Comparison of ENCODE assay signal across 12 cellular contexts in the genomic region with DNA sequence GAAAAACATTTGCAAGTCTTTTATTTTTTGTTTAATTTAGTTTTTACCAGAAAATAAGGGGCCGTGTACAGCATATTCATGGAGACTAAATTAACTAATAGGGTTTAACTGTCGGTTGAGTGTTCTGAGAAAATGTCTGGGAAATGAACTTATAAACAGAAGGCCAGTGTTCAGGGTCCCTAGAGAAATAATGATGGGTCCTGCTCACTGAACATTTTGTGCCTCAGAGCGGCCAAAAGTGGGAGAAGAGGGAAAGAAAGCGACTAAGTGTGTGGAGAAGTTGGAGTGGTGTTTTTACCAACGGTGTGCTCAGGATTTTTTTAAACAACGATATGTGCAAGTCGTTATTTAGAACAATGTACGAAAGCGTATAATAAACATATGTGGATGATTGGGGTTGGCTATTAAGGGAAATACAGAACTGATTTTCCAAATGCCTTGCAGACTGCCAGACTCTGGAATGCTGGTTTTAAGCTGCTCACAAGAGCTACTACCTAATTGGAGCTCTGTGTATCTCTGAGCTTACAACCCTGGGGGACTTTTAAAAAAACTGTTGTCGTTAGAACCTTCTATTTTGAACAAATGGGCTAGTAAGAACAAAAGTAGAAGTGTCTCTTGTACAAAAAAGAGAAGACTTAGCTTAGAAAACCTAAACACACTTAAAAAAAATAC.
A peak's percentile ranks its signal among the peaks of the same experiment; 100 is the strongest.
DNase-seq lines count a peak whose midpoint lies in the region; ATAC-seq, FAIRE-seq and TF ChIP-seq lines count a peak whose summit lies in the region.
"Had no signal": no experiment of that assay in that cellular context is flagged by ENCODE, and none has a peak within 500 bp of the region (broad histone marks: within the 10 kb centered on the region; RNA-seq: fewer than 3 reads in every experiment).

No MANE protein-coding gene starts in this region.

- H2BK120ac ChIP-seq in neuronal stem cell (ENCODE audit: low read depth, low read length) = no peak overlapping the region

- H3K4me1 ChIP-seq in Panc1 (ENCODE audit: control insufficient read depth, insufficient read depth, low read length) = peaks cover 62% of the 10 kb centered on the region
- H3K4me1 ChIP-seq in neuronal stem cell (ENCODE audit: control insufficient read depth in 2 of 2, insufficient read depth in 1 of 2, low read depth in 1 of 2, low read length in 2 of 2) = peaks cover 3 to 8% of the 10 kb centered on the region in 2 donors
- H3K4me1 ChIP-seq in mucosa of descending colon (ENCODE audit: low read depth) = no peaks in the 10 kb centered on the region

- DNase-seq in Panc1 (ENCODE audit: low read depth, low spot score) = no peak
- DNase-seq in fibroblast of peridontal ligament (ENCODE audit: extremely low read depth) = peak; percentile 69
- DNase-seq in neuronal stem cell (ENCODE audit: low spot score) = peak; percentile 47
- DNase-seq in mucosa of descending colon = no peak
- DNase-seq: activated CD4-positive, alpha-beta T cell treated with anti-CD3 and anti-CD28 coated beads for 1 hour; body of pancreas; ovary had no signal

- H3K18ac ChIP-seq in neuronal stem cell (ENCODE audit: low read length) = no peak overlapping the region

- H3K27ac ChIP-seq in Panc1 (ENCODE audit: low read length) = peak overlapping the region; percentile 89
- H3K27ac ChIP-seq in neuronal stem cell (replicated peaks; ENCODE audit: low read length) = peak overlapping the region; percentile 56
- H3K27ac ChIP-seq: body of pancreas, C4-2B had no signal

- no peak overlapping the region for H2AK5ac ChIP-seq in neuronal stem cell (ENCODE audit: low read depth, low read length)

- TF ChIP-seq CTCF in Panc1 (IDR thresholded peaks at IDR 0.05) (no peak), mucosa of descending colon (IDR thresholded peaks at IDR 0.05) (no peak)

- no peak overlapping the region for H3K14ac ChIP-seq in neuronal stem cell (ENCODE audit: low read length)

- no peak for ATAC-seq in Panc1
- no peak for ATAC-seq in HG02623 (IDR thresholded peaks at IDR 0.05; ENCODE audit: unreplicated experiment)
- no peak for ATAC-seq in GM21717 (IDR thresholded peaks at IDR 0.05; ENCODE audit: unreplicated experiment)
- no peak for ATAC-seq in mucosa of descending colon
- ATAC-seq in HG03159 (IDR thresholded peaks at IDR 0.05; ENCODE audit: unreplicated experiment) = no peak
- ATAC-seq: body of pancreas had no signal

- intact Hi-C loops in Panc1 (cut with micrococcal nuclease; ENCODE audit: unreplicated experiment) = loop anchor here (5.0 kb wide), 1 partner anchor 287 kb away; the partner anchor contains the start of gene SLC38A2
- intact Hi-C loops in mucosa of descending colon (cut with DNase I, micrococcal nuclease) = loop anchor here in 1 of 2 donors (10.0 kb wide), 1 partner anchor 184 kb away; no protein-coding TSS in a partner anchor

- H3K4ac ChIP-seq in neuronal stem cell (ENCODE audit: low read length) = no peak overlapping the region

- no peak overlapping the region for H3K4me2 ChIP-seq in neuronal stem cell (ENCODE audit: insufficient read depth, low read length, poor library complexity, severe bottlenecking)

- no peak overlapping the region for H2BK15ac ChIP-seq in neuronal stem cell (ENCODE audit: low read length)

- H2AFZ ChIP-seq in neuronal stem cell (ENCODE audit: low read length) = no peak overlapping the region

- H3K9me3 ChIP-seq in Panc1 (ENCODE audit: control insufficient read depth, insufficient read depth, low read depth, low read length) = no peaks in the 10 kb centered on the region; the same call in 1 of the 2 replicates
- no peaks in the 10 kb centered on the region for H3K9me3 ChIP-seq in neuronal stem cell (replicated peaks in 1 of 2; ENCODE audit: control insufficient read depth in 2 of 2, insufficient read depth in 1 of 2, low read depth in 1 of 2, low read length in 2 of 2)
- no peaks in the 10 kb centered on the region for H3K9me3 ChIP-seq in mucosa of descending colon
- H3K9me3 ChIP-seq: body of pancreas, ovary had no signal

- no CpG with 5 or more reads among the region's 10 CpGs for WGBS in neuronal stem cell (ENCODE audit: extremely low coverage in 2 of 2, insufficient read length in 2 of 2, insufficient replicate concordance in 1 of 2), 2 donors

- in situ Hi-C loops in Panc1 (cut with HindIII; ENCODE audit: low pct_unique_long_range_greater_than_20kb, low sequenced_read_pairs) = no loop called here

- H3K27me3 ChIP-seq in Panc1 (ENCODE audit: control insufficient read depth, insufficient read depth, low read length) (no peaks in the 10 kb centered on the region), neuronal stem cell (ENCODE audit: control insufficient read depth in 3 of 3, insufficient read depth in 3 of 3, low read depth in 1 of 3, low read length in 3 of 3) (peaks cover 0 to 3% (median 0%) of the 10 kb centered on the region in 3 experiments)
- H3K27me3 ChIP-seq: body of pancreas, ovary had no signal

- no peak overlapping the region for H3K9ac ChIP-seq in neuronal stem cell (ENCODE audit: low read depth, low read length, poor library complexity)

- POLR2A ChIA-PET in Panc1 (lab: Charles Lee) = interaction anchor here (0.8 kb wide), 1 partner anchor 286 kb away, joined by 3 read pairs; the partner anchor contains the start of gene SLC38A2

- H3K79me1 ChIP-seq in neuronal stem cell (ENCODE audit: low read depth, low read length) = no peaks in the 10 kb centered on the region

- BruUV-seq in Panc1 (replicated peaks; lab: Mats Ljungman, UMichigan) = no TSS peak

- H4K8ac ChIP-seq in neuronal stem cell (ENCODE audit: low read depth, low read length) = no peak overlapping the region

- H4K91ac ChIP-seq in neuronal stem cell (ENCODE audit: low read depth, low read length, poor library complexity) = no peak overlapping the region

- CTCF ChIA-PET in Panc1 (lab: Charles Lee) = no interaction called here

- no peak overlapping the region for H2BK12ac ChIP-seq in neuronal stem cell (ENCODE audit: low read length)

- H3K4me3 ChIP-seq in Panc1 (ENCODE audit: low read depth in 2 of 2, low read length in 2 of 2) = peak overlapping the region; percentile 8 to 27; a peak in 3 of 4 replicates
- no peak overlapping the region for H3K4me3 ChIP-seq in neuronal stem cell (ENCODE audit: low read length in 2 of 2)
- no peak overlapping the region for H3K4me3 ChIP-seq in mucosa of descending colon
- H3K4me3 ChIP-seq: body of pancreas, ovary had no signal

- no peak overlapping the region for H3K23ac ChIP-seq in neuronal stem cell (ENCODE audit: low read depth, low read length, poor library complexity)

- H3K36me3 ChIP-seq in Panc1 (ENCODE audit: control insufficient read depth, insufficient read depth, low read length) = no peaks in the 10 kb centered on the region
- no peaks in the 10 kb centered on the region for H3K36me3 ChIP-seq in neuronal stem cell (replicated peaks in 1 of 2; ENCODE audit: control insufficient read depth in 2 of 2, insufficient read depth in 2 of 2, low read length in 2 of 2)
- no peaks in the 10 kb centered on the region for H3K36me3 ChIP-seq in mucosa of descending colon (ENCODE audit: low read depth)
- H3K36me3 ChIP-seq: ovary had no signal

- no peak overlapping the region for H2BK5ac ChIP-seq in neuronal stem cell (ENCODE audit: low read length)

- peak; percentile 99 for FAIRE-seq in A204.1 (lab: Jason Lieb, UNC)

Comparison
In these comparisons a context has a peak if more than half of its experiments do, and no peak if none do; other contexts are left out.
1. DNase-seq: peak in fibroblast of peridontal ligament (single experiment) and neuronal stem cell (single experiment); none in Panc1 (single experiment) and mucosa of descending colon (0 of 3).
2. H3K4me3 ChIP-seq: peak in Panc1 (2 of 2); none in neuronal stem cell (0 of 2) and mucosa of descending colon (single experiment).